8 cellular contexts compared by ENCODE assay signal in the genomic region with DNA sequence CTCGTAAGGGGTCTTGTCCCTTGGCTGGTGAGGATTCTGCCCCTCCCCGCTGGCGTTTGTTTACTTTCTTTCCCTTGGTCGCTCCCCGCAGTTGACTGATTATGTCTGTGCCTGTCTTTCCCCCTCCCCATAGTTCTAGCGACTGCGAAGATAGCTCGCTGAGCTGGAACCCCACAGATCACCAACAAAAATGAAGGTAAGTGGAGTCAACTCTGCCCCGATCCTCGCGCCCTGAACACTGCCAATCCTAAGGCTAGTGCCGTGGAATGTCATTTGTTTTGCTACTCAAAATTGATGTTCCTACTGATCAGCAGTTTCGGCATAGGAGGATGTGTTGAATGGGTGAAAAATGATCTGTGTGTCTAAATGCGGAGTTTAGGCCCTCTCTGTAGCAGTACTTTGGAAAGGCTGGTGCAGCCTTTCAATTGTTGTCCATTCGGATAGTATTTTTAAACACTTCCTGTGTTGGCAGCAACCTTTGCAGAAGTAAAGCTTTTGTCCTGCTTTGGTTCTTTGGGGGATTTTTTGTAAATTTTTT.
DNase-seq lines count a peak whose midpoint lies in the region; FAIRE-seq and TF ChIP-seq lines count a peak whose summit lies in the region.

No MANE protein-coding gene starts in this region.

- H3K4me1 ChIP-seq in neutrophil (ENCODE audit: control insufficient read depth in 1 of 2, insufficient read depth in 1 of 2, low read depth in 1 of 2, low read length in 1 of 2), result peaks cover 37 to 41% of the 10 kb centered on the region in 2 experiments

- CTCF ChIA-PET in AG04449 (lab: Yijun Ruan, JAX), result interaction anchor here (1.2 to 2.6 kb wide), 4 partner anchors 28 to 192 kb away, joined by 3 to 7 read pairs (median 4); a partner anchor contains a TSS

- H3K4me3 Mint-ChIP-seq in T-helper 2 cell treated with Interferon-gamma antibody and Interleukin-4, amounts not matched to agents 5 μg/mL and 100 μg/mL, for 36 hours, result peak overlapping the region; percentile 98

- no peaks in the 10 kb centered on the region for H3K27me3 Mint-ChIP-seq in T-helper 2 cell treated with Interferon-gamma antibody and Interleukin-4, amounts not matched to agents 5 μg/mL and 100 μg/mL, for 36 hours (ENCODE audit: low read depth)

- peak overlapping the region; percentile 94 for H3K4me3 ChIP-seq in AG04449 (ENCODE audit: low read depth, low read length)
- peak overlapping the region; percentile 94 for H3K4me3 ChIP-seq in fibroblast of mammary gland (ENCODE audit: control insufficient read depth, low read depth, low read length)
- H3K4me3 ChIP-seq in neutrophil (ENCODE audit: low read depth in 1 of 2, low read length in 1 of 2), result peak overlapping the region; percentile 86 to 90

- TF ChIP-seq CTCF in AG04449 (IDR thresholded peaks at IDR 0.05; ENCODE audit: insufficient read depth, low read length, missing control alignments) (no peak), fibroblast of mammary gland (conservative IDR thresholded peaks at IDR 0.05; ENCODE audit: control insufficient read depth, insufficient read depth, low read depth, low read length) (no peak), neutrophil (IDR thresholded peaks at IDR 0.05) (no peak)

- peaks cover 41% of the 10 kb centered on the region for H3K36me3 Mint-ChIP-seq in T-helper 2 cell treated with Interferon-gamma antibody and Interleukin-4, amounts not matched to agents 5 μg/mL and 100 μg/mL, for 36 hours (ENCODE audit: low read depth)

- DNase-seq in AG04449 (ENCODE audit: low read depth, low spot score) (no peak), GM19239 (ENCODE audit: insufficient read length, low spot score) (no peak), fibroblast of mammary gland (ENCODE audit: low read depth) (no peak), NCI-H2081 (lab: John Stamatoyannopoulos, UW) (no peak), foreskin melanocyte (no peak), UCSD-AML1 (lab: John Stamatoyannopoulos, UW; ENCODE audit: unreplicated experiment) (no peak)
- DNase-seq in T-helper 2 cell treated with Interferon-gamma antibody and Interleukin-4, amounts not matched to agents 5 μg/mL and 100 μg/mL, for 36 hours (ENCODE audit: low spot score), result no peak

- H3K27ac ChIP-seq in neutrophil, result peak overlapping the region; percentile 97

- no peaks in the 10 kb centered on the region for H3K27me3 ChIP-seq in neutrophil

- no peaks in the 10 kb centered on the region for H3K9me3 Mint-ChIP-seq in T-helper 2 cell treated with Interferon-gamma antibody and Interleukin-4, amounts not matched to agents 5 μg/mL and 100 μg/mL, for 36 hours

- POLR2A ChIA-PET in AG04449 (lab: Yijun Ruan, JAX), result no interaction called here

- H3K4me1 Mint-ChIP-seq in T-helper 2 cell treated with Interferon-gamma antibody and Interleukin-4, amounts not matched to agents 5 μg/mL and 100 μg/mL, for 36 hours (ENCODE audit: low read depth), result peaks cover 12% of the 10 kb centered on the region

- peak; percentile 77 for FAIRE-seq in GM19239 (lab: Jason Lieb, UNC)

- peak overlapping the region; percentile 93 for H3K27ac Mint-ChIP-seq in T-helper 2 cell treated with Interferon-gamma antibody and Interleukin-4, amounts not matched to agents 5 μg/mL and 100 μg/mL, for 36 hours

- peaks cover 35% of the 10 kb centered on the region for H3K36me3 ChIP-seq in neutrophil

- H3K9me3 ChIP-seq in neutrophil, result no peaks in the 10 kb centered on the region
